In genomic region chr19:35090795-35091214, GRCh38 we compare ENCODE assay signal across 9 cellular contexts. TPM values are rescaled to one million over a fixed set of nuclear protein-coding genes. Genes with fewer than 3 reads are reported as not detected.
DNase-seq lines count a peak whose midpoint lies in the region; ATAC-seq, FAIRE-seq and TF ChIP-seq lines count a peak whose summit lies in the region.
"Had no signal": no experiment of that assay in that cellular context is flagged by ENCODE, and none has a peak within 500 bp of the region (broad histone marks: within the 10 kb centered on the region; RNA-seq: fewer than 3 reads in every experiment).

No MANE protein-coding gene starts in this region.

- H3K9me3 ChIP-seq in A549 (no peaks in the 10 kb centered on the region), lower lobe of right lung (no peaks in the 10 kb centered on the region), Peyer's patch (no peaks in the 10 kb centered on the region)

- H3K27me3 ChIP-seq in lower lobe of right lung (ENCODE audit: low read depth) (peaks cover 17% of the 10 kb centered on the region), Peyer's patch (no peaks in the 10 kb centered on the region)

- no peak for FAIRE-seq in A549 (lab: Jason Lieb, UNC)
- FAIRE-seq: D721Med had no signal

- POLR2A ChIA-PET in A549 (lab: Yijun Ruan, JAX), result no interaction called here

- peak overlapping the region in 1 of 5 experiments; percentile 20 for H3K27ac Mint-ChIP-seq in brain

- no peaks in the 10 kb centered on the region for H3K36me3 Mint-ChIP-seq in brain

- peaks cover 8% of the 10 kb centered on the region for H3K27me3 Mint-ChIP-seq in brain

- H3K4me3 Mint-ChIP-seq in brain, result no peak overlapping the region

- TF ChIP-seq CTCF in A549 (IDR thresholded peaks at IDR 0.05) (no peak; the same call in 2 of the 3 replicates), HFF-Myc (IDR thresholded peaks at IDR 0.05; ENCODE audit: low read depth, low read length, missing control alignments) (no peak), brain (conservative IDR thresholded peaks at IDR 0.05) (peak; percentile 39 to 41), lower lobe of right lung (IDR thresholded peaks at IDR 0.05) (no peak), Peyer's patch (IDR thresholded peaks at IDR 0.05) (no peak)

- DNase-seq in A549 (ENCODE audit: low read depth in 1 of 2, low spot score in 1 of 2) (no peak), HFF-Myc (ENCODE audit: extremely low read depth, low read depth) (no peak), lower lobe of right lung (no peak), SK-N-DZ (ENCODE audit: low spot score) (no peak), NCI-H2227 (lab: John Stamatoyannopoulos, UW; ENCODE audit: unreplicated experiment) (no peak), Peyer's patch (no peak)

- H3K36me3 ChIP-seq in lower lobe of right lung (no peaks in the 10 kb centered on the region), Peyer's patch (no peaks in the 10 kb centered on the region)

- peak overlapping the region; percentile 74 for H3K4me2 ChIP-seq in A549

- H3K27ac ChIP-seq in A549 (0 out of 6 replicates have a peak overlapping the region, but pooled peaks of 1 of the 2 experiments have one; percentile 9), lower lobe of right lung (no peak overlapping the region), Peyer's patch (no peak overlapping the region)

- H3K9me3 Mint-ChIP-seq in brain, result no peaks in the 10 kb centered on the region

- WGBS in A549 (ENCODE audit: missing lambda C conversion rate), result 22% methylated on average over 18 of the region's 31 CpGs

- no peak for TF ChIP-seq POLR2A in A549 (IDR thresholded peaks at IDR 0.05; ENCODE audit: low read length)
- TF ChIP-seq POLR2A in Peyer's patch (IDR thresholded peaks at IDR 0.05), result no peak

- H3K4me3 ChIP-seq in A549 (no peak overlapping the region), HFF-Myc (replicated peaks; ENCODE audit: low read depth, low read length) (peak overlapping the region; percentile 19; the same call in 1 of the 2 replicates), lower lobe of right lung (no peak overlapping the region), Peyer's patch (no peak overlapping the region)

- no peak; a peak in 1 of 5 replicates for TF ChIP-seq RAD21 in A549 (conservative IDR thresholded peaks at IDR 0.05 in 1 of 2, IDR thresholded peaks at IDR 0.05 in 1 of 2)

- intact Hi-C loops in lower lobe of right lung (cut with DNase I), result no loop called here

- ATAC-seq in A549, result peak; percentile 15 to 39; a peak in 5 of 6 replicates
- peak; percentile 16 to 35 for ATAC-seq in lower lobe of right lung
- ATAC-seq in HG03108 (IDR thresholded peaks at IDR 0.05; ENCODE audit: unreplicated experiment), result no peak

- H3K4me1 Mint-ChIP-seq in brain, result no peaks in the 10 kb centered on the region

- H3K4me1 ChIP-seq in A549 (peaks cover 11% of the 10 kb centered on the region; the same call in 2 of the 3 replicates), lower lobe of right lung (peaks cover 10% of the 10 kb centered on the region), Peyer's patch (peaks cover 0 to 11% (median 8%) of the 10 kb centered on the region in 4 donors)

- CTCF ChIA-PET in A549 (lab: Yijun Ruan, JAX), result interaction anchor here (0.6 to 5.2 kb wide), 36 partner anchors 10 to 404 kb away, joined by 3 to 69 read pairs (median 6); partner anchors contain the start of genes FXYD3, GRAMD1A and LGI4

- no peak for TF ChIP-seq EP300 in A549 (IDR thresholded peaks at IDR 0.05)

TF ChIP-seq in A549, 52 proteins besides CTCF, POLR2A, EP300 and RAD21:
- no peak for TF ChIP-seq RARB (CRISPR knock-in tag; IDR thresholded peaks at IDR 0.05)
- TF ChIP-seq MAX (IDR thresholded peaks at IDR 0.05), result peak; percentile 61; the same call in 1 of the 2 replicates
- peak; percentile 64; the same call in 1 of the 2 replicates for TF ChIP-seq E2F6 (IDR thresholded peaks at IDR 0.05; ENCODE audit: borderline replicate concordance, low read depth)
TF ChIP-seq in A549: peak in this region for 2.

RNA-seq across cellular contexts. Expression of gene FXYD3, which starts 24.8 kb away (rescaled TPM):
- 0.32 and 0.46 TPM in 2 replicates for polyA plus RNA-seq in A549 (2011; rRNA removed)
- 0.05 and 0.07 TPM in 2 replicates for polyA plus RNA-seq in A549 (2012; cell fraction: cytosol; rRNA removed)
- polyA plus RNA-seq in A549 (2012; cell fraction: nucleus; rRNA removed), result 0.17 TPM in 1 of 2 replicates, not detected in the other
- polyA plus RNA-seq in A549 (2017; fragmentation: RNase III; extraction: RNeasy Plus Mini Kit Qiagen cat#74134 plus additional on column Dnase treatment), result 0.16 TPM in 1 of 3 replicates, not detected in the others
- polyA minus RNA-seq in A549 (2011; rRNA and poly(A)+ RNA removed), result not detected in 2 replicates
- polyA plus RNA-seq in brain (ENCODE audit: insufficient read depth, low read depth, low replicate concordance), result 0.78 TPM
- total RNA-seq in lower lobe of right lung, result 135 TPM
- polyA plus RNA-seq in SK-N-DZ (2014; cell fraction: cytosol; rRNA removed), result not detected in 2 replicates
- not detected in 2 replicates for polyA plus RNA-seq in SK-N-DZ (2014; cell fraction: nucleus; rRNA removed)
- 1,000 to 10,000 TPM in 3 of 4 donors, 10 to 100 TPM in 1; 33.0 to 1,418 (median 1,063) TPM for total RNA-seq in Peyer's patch

RNA-seq across cellular contexts. Expression of gene LGI4, which starts 44.1 kb away (rescaled TPM):
- 0.06 and 0.13 TPM in 2 replicates for polyA plus RNA-seq in A549 (2011; rRNA removed)
- 0.06 and 0.09 TPM in 2 replicates for polyA plus RNA-seq in A549 (2012; cell fraction: cytosol; rRNA removed)
- 0.92 and 1.1 TPM in 2 replicates for polyA plus RNA-seq in A549 (2012; cell fraction: nucleus; rRNA removed)
- polyA plus RNA-seq in A549 (2017; fragmentation: RNase III; extraction: RNeasy Plus Mini Kit Qiagen cat#74134 plus additional on column Dnase treatment), result 0.09 to 0.16 TPM (median 0.12 TPM) in 3 replicates
- 0.21 and 0.29 TPM in 2 replicates for polyA minus RNA-seq in A549 (2011; rRNA and poly(A)+ RNA removed)
- polyA plus RNA-seq in brain (ENCODE audit: insufficient read depth, low read depth, low replicate concordance), result 29.2 TPM
- total RNA-seq in lower lobe of right lung, result 6.3 TPM
- not detected in 2 replicates for polyA plus RNA-seq in SK-N-DZ (2014; cell fraction: cytosol; rRNA removed)
- polyA plus RNA-seq in SK-N-DZ (2014; cell fraction: nucleus; rRNA removed), result not detected in 2 replicates
- total RNA-seq in Peyer's patch, result 10 to 100 TPM in 2 of 4 donors, 1 to 10 TPM in 2; 6.1 to 37.3 (median 14.4) TPM

RNA-seq across cellular contexts. Expression of gene FXYD1, which starts 47.8 kb away (rescaled TPM):
- polyA plus RNA-seq in A549 (2011; rRNA removed), result not detected in 2 replicates
- polyA plus RNA-seq in A549 (2012; cell fraction: cytosol; rRNA removed), result 0.06 and 0.13 TPM in 2 replicates
- 0.10 and 0.13 TPM in 2 replicates for polyA plus RNA-seq in A549 (2012; cell fraction: nucleus; rRNA removed)
- polyA plus RNA-seq in A549 (2017; fragmentation: RNase III; extraction: RNeasy Plus Mini Kit Qiagen cat#74134 plus additional on column Dnase treatment), result not detected in 3 replicates
- polyA minus RNA-seq in A549 (2011; rRNA and poly(A)+ RNA removed), result not detected in 2 replicates
- polyA plus RNA-seq in brain (ENCODE audit: insufficient read depth, low read depth, low replicate concordance), result 164 TPM
- 49.7 TPM for total RNA-seq in lower lobe of right lung
- polyA plus RNA-seq in SK-N-DZ (2014; cell fraction: cytosol; rRNA removed), result not detected in 2 replicates
- not detected in 2 replicates for polyA plus RNA-seq in SK-N-DZ (2014; cell fraction: nucleus; rRNA removed)
- total RNA-seq in Peyer's patch, result 10 to 100 TPM in 2 of 4 donors, not detected in 2; 12.3 to 12.7 TPM

RNA-seq across cellular contexts. Expression of gene HPN, which starts 49.3 kb away (rescaled TPM):
- polyA plus RNA-seq in A549 (2011; rRNA removed) (0.08 and 0.09 TPM in 2 replicates), A549 (2017; fragmentation: RNase III; extraction: RNeasy Plus Mini Kit Qiagen cat#74134 plus additional on column Dnase treatment) (0.04 to 0.12 TPM (median 0.06 TPM) in 3 replicates), brain (ENCODE audit: insufficient read depth, low read depth, low replicate concordance) (3.9 TPM)
- polyA plus RNA-seq in A549 (2012; cell fraction: cytosol; rRNA removed), result 0.04 TPM in 2 replicates
- 0.47 and 0.66 TPM in 2 replicates for polyA plus RNA-seq in A549 (2012; cell fraction: nucleus; rRNA removed)
- not detected in 2 replicates for polyA minus RNA-seq in A549 (2011; rRNA and poly(A)+ RNA removed)
- total RNA-seq in lower lobe of right lung (28.1 TPM), Peyer's patch (1 to 10 TPM in 1 of 4 donors, under 1 TPM in 1, not detected in 2; 0.67 to 1.4 TPM)
- polyA plus RNA-seq in SK-N-DZ (2014; cell fraction: cytosol; rRNA removed), result not detected in 2 replicates
- not detected in 2 replicates for polyA plus RNA-seq in SK-N-DZ (2014; cell fraction: nucleus; rRNA removed)

RNA-seq across cellular contexts. Expression of gene FXYD7, which starts 52.2 kb away (rescaled TPM):
- polyA plus RNA-seq in A549 (2011; rRNA removed), result not detected in 2 replicates
- polyA plus RNA-seq in A549 (2012; cell fraction: cytosol; rRNA removed), result 0.20 and 0.21 TPM in 2 replicates
- 0.09 and 0.12 TPM in 2 replicates for polyA plus RNA-seq in A549 (2012; cell fraction: nucleus; rRNA removed)
- 0.15 TPM in 1 of 3 replicates, not detected in the others for polyA plus RNA-seq in A549 (2017; fragmentation: RNase III; extraction: RNeasy Plus Mini Kit Qiagen cat#74134 plus additional on column Dnase treatment)
- not detected in 2 replicates for polyA minus RNA-seq in A549 (2011; rRNA and poly(A)+ RNA removed)
- 106 TPM for polyA plus RNA-seq in brain (ENCODE audit: insufficient read depth, low read depth, low replicate concordance)
- not detected for total RNA-seq in lower lobe of right lung
- not detected in 2 replicates for polyA plus RNA-seq in SK-N-DZ (2014; cell fraction: cytosol; rRNA removed)
- not detected in 2 replicates for polyA plus RNA-seq in SK-N-DZ (2014; cell fraction: nucleus; rRNA removed)
- total RNA-seq in Peyer's patch, result not detected

Comparison
In these comparisons a context has a peak if more than half of its experiments do, and no peak if none do; other contexts are left out.
1. CTCF ChIP-seq: peak in brain (2 of 2); none in A549 (single experiment), HFF-Myc (single experiment), lower lobe of right lung (single experiment) and Peyer's patch (0 of 6).